Comparison of ENCODE assay signal across 21 cellular contexts in the genomic region with DNA sequence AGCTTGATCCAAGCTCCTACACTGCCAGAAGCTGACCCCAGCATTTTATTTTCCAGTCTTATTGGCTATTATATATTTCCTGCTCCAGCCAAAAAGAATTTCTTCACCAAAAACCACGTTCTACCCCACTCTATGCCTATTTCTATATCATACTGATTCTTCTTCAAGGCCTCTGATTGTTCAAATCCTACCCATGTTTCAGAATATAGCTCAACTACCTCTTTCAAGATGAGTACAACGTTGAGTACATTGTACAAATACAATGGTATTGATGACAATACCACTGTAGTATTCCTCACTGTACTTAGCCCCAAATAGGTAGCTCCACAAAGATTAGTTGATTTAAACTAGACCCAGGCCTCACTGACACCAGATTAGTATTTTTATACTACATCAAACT. TPM values are rescaled to one million over a fixed set of nuclear protein-coding genes. Genes with fewer than 3 reads are reported as not detected.
DNase-seq lines count a peak whose midpoint lies in the region; ATAC-seq, FAIRE-seq and TF ChIP-seq lines count a peak whose summit lies in the region.
"Had no signal": no experiment of that assay in that cellular context is flagged by ENCODE, and none has a peak within 500 bp of the region (broad histone marks: within the 10 kb centered on the region; RNA-seq: fewer than 3 reads in every experiment).

No MANE protein-coding gene starts in this region.

- H3K27ac ChIP-seq in GM12878 (ENCODE audit: control insufficient read depth, insufficient read depth): no peak overlapping the region
- H3K27ac ChIP-seq: 22Rv1; A549; BLaER1 treated with 17β-estradiol and CSF1 and Interleukin-3, amounts not matched to agents 10 nM and 100 nM; C4-2B had no signal

- H3K4me3 ChIP-seq in GM12878: no peak overlapping the region
- H3K4me3 ChIP-seq: A549; BLaER1 treated with 17β-estradiol and CSF1 and Interleukin-3, amounts not matched to agents 10 nM and 100 nM had no signal

- DNase-seq in activated CD4-positive, alpha-beta T cell treated with anti-CD3 and anti-CD28 coated beads for 36 hours: no peak
- DNase-seq in activated CD4-positive, alpha-beta T cell treated with anti-CD3 and anti-CD28 coated beads for 48 hours: no peak
- no peak for DNase-seq in GM12891 (ENCODE audit: insufficient read length, low spot score)
- DNase-seq in GM12878 (ENCODE audit: low read depth, low spot score): no peak
- DNase-seq in LoVo (ENCODE audit: low spot score): no peak
- no peak for DNase-seq in activated CD4-positive, alpha-beta memory T cell treated with anti-CD3 and anti-CD28 coated beads, Interleukin-2, amount 10 ng/mL, durations not matched to agents 7 days and 5 days
- DNase-seq: AML-193; Caco-2; Calu3; CD4-positive, alpha-beta T cell; CD8-positive, alpha-beta T cell; DMS79 treated with DMSO at 0.1 percent for 48 hours; GF-D8 had no signal

- H3K4me3 Mint-ChIP-seq in activated CD4-positive, alpha-beta T cell treated with anti-CD3 and anti-CD28 coated beads for 36 hours: no peak overlapping the region
- no peak overlapping the region for H3K4me3 Mint-ChIP-seq in activated CD4-positive, alpha-beta memory T cell treated with anti-CD3 and anti-CD28 coated beads, Interleukin-2, amount 10 ng/mL, durations not matched to agents 7 days and 5 days
- H3K4me3 Mint-ChIP-seq: B cell; CD4-positive, alpha-beta T cell; CD8-positive, alpha-beta T cell had no signal

- intact Hi-C loops in activated CD4-positive, alpha-beta T cell treated with anti-CD3 and anti-CD28 coated beads for 36 hours (cut with DNase I, micrococcal nuclease): no loop called here
- intact Hi-C loops in GM12878 (cut with micrococcal nuclease; ENCODE audit: unreplicated experiment): no loop called here

- in situ Hi-C loops in GM12878 (cut with MboI): no loop called here

- 79% methylated on average over 2 of the region's 2 CpGs for WGBS in GM12878 (ENCODE audit: insufficient coverage, insufficient replicate concordance, low lambda C conversion rate, missing lambda C conversion rate)

- H3K4me1 Mint-ChIP-seq in activated CD4-positive, alpha-beta T cell treated with anti-CD3 and anti-CD28 coated beads for 36 hours: peaks cover 18% of the 10 kb centered on the region
- H3K4me1 Mint-ChIP-seq in activated CD4-positive, alpha-beta memory T cell treated with anti-CD3 and anti-CD28 coated beads, Interleukin-2, amount 10 ng/mL, durations not matched to agents 7 days and 5 days: peaks cover 5% of the 10 kb centered on the region

- CTCF ChIA-PET in activated CD4-positive, alpha-beta T cell treated with anti-CD3 and anti-CD28 coated beads for 36 hours (lab: Charles Lee): interaction anchor here (1.7 kb wide), 1 partner anchor 13 kb away, joined by 4 read pairs; no protein-coding TSS in a partner anchor
- CTCF ChIA-PET in GM12878 (lab: Yijun Ruan, JAX): interaction anchor here (0.8 to 1.7 kb wide), 3 partner anchors 9 to 29 kb away, joined by 3 to 5 read pairs (median 4); no protein-coding TSS in a partner anchor
- CTCF ChIA-PET in activated CD4-positive, alpha-beta memory T cell treated with anti-CD3 and anti-CD28 coated beads, Interleukin-2, amount 10 ng/mL, durations not matched to agents 7 days and 5 days (lab: Charles Lee): no interaction called here

- POLR2A ChIA-PET in activated CD4-positive, alpha-beta T cell treated with anti-CD3 and anti-CD28 coated beads for 36 hours (lab: Charles Lee): no interaction called here
- POLR2A ChIA-PET in GM12878 (lab: Charles Lee): no interaction called here
- POLR2A ChIA-PET in activated CD4-positive, alpha-beta memory T cell treated with anti-CD3 and anti-CD28 coated beads, Interleukin-2, amount 10 ng/mL, durations not matched to agents 7 days and 5 days (lab: Charles Lee): no interaction called here

- TF ChIP-seq POLR2A in GM12891 (IDR thresholded peaks at IDR 0.05; ENCODE audit: low read depth, low read length) (no peak), GM12878 (IDR thresholded peaks at IDR 0.05; ENCODE audit: low read depth, low read length) (no peak)

- H2AFZ ChIP-seq in GM12878 (ENCODE audit: control insufficient read depth, low read depth, low read length): no peak overlapping the region

- TF ChIP-seq EP300 in GM12878 (IDR thresholded peaks at IDR 0.05; ENCODE audit: borderline replicate concordance in 1 of 2, control insufficient read depth in 1 of 2, low read depth in 2 of 2, low read length in 2 of 2): no peak

- H3K27me3 Mint-ChIP-seq in activated CD4-positive, alpha-beta T cell treated with anti-CD3 and anti-CD28 coated beads for 36 hours: no peaks in the 10 kb centered on the region
- no peaks in the 10 kb centered on the region for H3K27me3 Mint-ChIP-seq in activated CD4-positive, alpha-beta memory T cell treated with anti-CD3 and anti-CD28 coated beads, Interleukin-2, amount 10 ng/mL, durations not matched to agents 7 days and 5 days
- H3K27me3 Mint-ChIP-seq: B cell; CD4-positive, alpha-beta T cell had no signal

- TF ChIP-seq RAD21 in GM12878 (IDR thresholded peaks at IDR 0.05; ENCODE audit: insufficient read depth, low read depth, low read length): no peak

- no TSS peak for BruUV-seq in GM12878 (replicated peaks; lab: Mats Ljungman, UMichigan)

- H3K9me3 Mint-ChIP-seq in activated CD4-positive, alpha-beta T cell treated with anti-CD3 and anti-CD28 coated beads for 36 hours (ENCODE audit: low read depth): no peaks in the 10 kb centered on the region
- H3K9me3 Mint-ChIP-seq in activated CD4-positive, alpha-beta memory T cell treated with anti-CD3 and anti-CD28 coated beads, Interleukin-2, amount 10 ng/mL, durations not matched to agents 7 days and 5 days: peaks cover 5% of the 10 kb centered on the region
- H3K9me3 Mint-ChIP-seq: CD8-positive, alpha-beta T cell had no signal

- H3K4me2 ChIP-seq in GM12878 (ENCODE audit: control insufficient read depth, insufficient read depth): no peak overlapping the region
- H3K4me2 ChIP-seq: A549; BLaER1 treated with 17β-estradiol and CSF1 and Interleukin-3, amounts not matched to agents 10 nM and 100 nM had no signal

- no peak overlapping the region for H3K9ac ChIP-seq in GM12878 (ENCODE audit: control insufficient read depth, insufficient read depth, low read length)
- H3K9ac ChIP-seq: BLaER1 treated with 17β-estradiol and CSF1 and Interleukin-3, amounts not matched to agents 10 nM and 100 nM had no signal

- H3K27ac Mint-ChIP-seq in activated CD4-positive, alpha-beta T cell treated with anti-CD3 and anti-CD28 coated beads for 36 hours: no peak overlapping the region
- no peak overlapping the region for H3K27ac Mint-ChIP-seq in activated CD4-positive, alpha-beta memory T cell treated with anti-CD3 and anti-CD28 coated beads, Interleukin-2, amount 10 ng/mL, durations not matched to agents 7 days and 5 days
- H3K27ac Mint-ChIP-seq: B cell; CD4-positive, alpha-beta T cell; CD8-positive, alpha-beta T cell had no signal

- RAD21 ChIA-PET in GM12878 (lab: Charles Lee; ENCODE audit: unreplicated experiment): interaction anchor here (1.1 kb wide), 1 partner anchor 30 kb away, joined by 3 read pairs; no protein-coding TSS in a partner anchor

- no peak for TF ChIP-seq CTCF in GM12878 (IDR thresholded peaks at IDR 0.05 in 2 of 3, conservative IDR thresholded peaks at IDR 0.05 in 1 of 3; ENCODE audit: control insufficient read depth in 2 of 3, extremely low read depth in 1 of 3, insufficient read depth in 1 of 3, low read depth in 3 of 3, low read length in 3 of 3)

- H3K4me1 ChIP-seq in GM12878 (ENCODE audit: control insufficient read depth, insufficient read depth, low read length): no peaks in the 10 kb centered on the region
- H3K4me1 ChIP-seq: A549; BLaER1 treated with 17β-estradiol and CSF1 and Interleukin-3, amounts not matched to agents 10 nM and 100 nM; Caco-2 had no signal

- H3K9me3 ChIP-seq in GM12878 (replicated peaks; ENCODE audit: control insufficient read depth, insufficient read depth, low read length): peaks cover 3% of the 10 kb centered on the region; the same call in 2 of the 3 replicates
- H3K9me3 ChIP-seq: Caco-2 had no signal

- peaks cover 0 to 4% of the 10 kb centered on the region in 2 experiments; a peak in 3 of 4 replicates for H3K36me3 ChIP-seq in GM12878 (ENCODE audit: control insufficient read depth in 2 of 2, insufficient read depth in 2 of 2, low read length in 1 of 2)

- FAIRE-seq in GM12891 (lab: Jason Lieb, UNC) (peak; percentile 16), GM12878 (lab: Jason Lieb, UNC) (no peak)
- FAIRE-seq: A549, D721Med had no signal

- SMC1A ChIA-PET in GM12878 (lab: Charles Lee; ENCODE audit: uncharacterized antibody, unreplicated experiment): interaction anchor here (0.6 to 1.1 kb wide), 3 partner anchors 9 to 1038 kb away, joined by 3 to 4 read pairs (median 4); no protein-coding TSS in a partner anchor

- ATAC-seq in activated CD4-positive, alpha-beta T cell treated with anti-CD3 and anti-CD28 coated beads for 36 hours: peak; percentile 30
- peak; percentile 47 for ATAC-seq in HG02759 (IDR thresholded peaks at IDR 0.05; ENCODE audit: unreplicated experiment)
- peak; percentile 43 for ATAC-seq in GM12878
- ATAC-seq in HG03025 (IDR thresholded peaks at IDR 0.05; ENCODE audit: low FRiP score, unreplicated experiment): no peak
- ATAC-seq: A549; CD8-positive, alpha-beta T cell had no signal

- H3K36me3 Mint-ChIP-seq in activated CD4-positive, alpha-beta T cell treated with anti-CD3 and anti-CD28 coated beads for 36 hours (ENCODE audit: low read depth): peaks cover 30% of the 10 kb centered on the region
- peaks cover 40% of the 10 kb centered on the region for H3K36me3 Mint-ChIP-seq in activated CD4-positive, alpha-beta memory T cell treated with anti-CD3 and anti-CD28 coated beads, Interleukin-2, amount 10 ng/mL, durations not matched to agents 7 days and 5 days (ENCODE audit: low read depth)

- no peaks in the 10 kb centered on the region for H3K27me3 ChIP-seq in GM12878 (replicated peaks in 1 of 2; ENCODE audit: control insufficient read depth in 2 of 2, insufficient read depth in 2 of 2, low read length in 1 of 2)
- H3K27me3 ChIP-seq: BLaER1 treated with 17β-estradiol and CSF1 and Interleukin-3, amounts not matched to agents 10 nM and 100 nM had no signal

- H3K79me2 ChIP-seq in GM12878 (ENCODE audit: control insufficient read depth, insufficient read depth, low read length): peaks cover 3% of the 10 kb centered on the region

- no peaks in the 10 kb centered on the region for H4K20me1 ChIP-seq in GM12878 (ENCODE audit: control insufficient read depth, insufficient read depth)

RNA-seq across cellular contexts. Expression of gene ASCC3, which starts 31.0 kb away (rescaled TPM):
- 10 to 100 TPM; 50.3 to 53.4 TPM for total RNA-seq in activated CD4-positive, alpha-beta T cell treated with anti-CD3 and anti-CD28 coated beads for 36 hours
- 23.4 TPM for polyA plus RNA-seq in GM12891 (2012; ENCODE audit: low read depth, missing spikeins)
- 278 and 279 TPM in 2 replicates for total RNA-seq in GM12878 (2013; cell fraction: nucleolus; rRNA removed)
- total RNA-seq in GM12878 (2014; rRNA removed): 52.8 and 58.9 TPM in 2 replicates
- total RNA-seq in GM12878 (2014; rRNA removed; fragmentation: Illumina TruSeq; extraction: Trizol): 69.9 and 70.4 TPM in 2 replicates
- total RNA-seq in GM12878 (2021): 56.7 and 59.2 TPM in 2 replicates
- 11.2 TPM for polyA plus RNA-seq in GM12878 (2011; ENCODE audit: low read depth)
- 58.9 and 77.3 TPM in 2 replicates for polyA plus RNA-seq in GM12878 (2011; rRNA removed)
- 25.4 and 25.8 TPM in 2 replicates for polyA plus RNA-seq in GM12878 (2011; cell fraction: cytosol; rRNA removed)
- 34.9 and 35.7 TPM in 2 replicates for polyA plus RNA-seq in GM12878 (2011; cell fraction: nucleus; rRNA removed)
- polyA plus RNA-seq in GM12878 (2012): 19.4 and 31.0 TPM in 2 replicates
- polyA plus RNA-seq in GM12878 (2014; fragmentation: Illumina TruSeq; extraction: Trizol): 48.4 and 55.6 TPM in 2 replicates
- polyA plus RNA-seq in GM12878 (2014; fragmentation: Nextera tagmentation; extraction: Ambion mirVana): 10 to 100 TPM; 19.9 to 22.2 TPM
- polyA plus RNA-seq in GM12878 (2014; rRNA removed): 18.8 and 25.8 TPM in 2 replicates
- polyA plus RNA-seq in GM12878 (2016; fragmentation: Nextera tagmentation; extraction: Ambion mirVana): 10 to 100 TPM; 68.9 to 76.2 TPM
- polyA minus RNA-seq in GM12878 (2011; rRNA and poly(A)+ RNA removed): 93.3 and 137 TPM in 2 replicates
- polyA minus RNA-seq in GM12878 (2011; cell fraction: cytosol; rRNA and poly(A)+ RNA removed): 32.3 and 33.5 TPM in 2 replicates
- 105 and 144 TPM in 2 replicates for polyA minus RNA-seq in GM12878 (2011; cell fraction: nucleus; rRNA and poly(A)+ RNA removed)
- 10 to 100 TPM; 42.4 to 46.0 TPM for total RNA-seq in activated CD4-positive, alpha-beta memory T cell treated with anti-CD3 and anti-CD28 coated beads, Interleukin-2, amount 10 ng/mL, durations not matched to agents 7 days and 5 days
